Comparison of ENCODE assay signal across 8 cellular contexts in the genomic region with DNA sequence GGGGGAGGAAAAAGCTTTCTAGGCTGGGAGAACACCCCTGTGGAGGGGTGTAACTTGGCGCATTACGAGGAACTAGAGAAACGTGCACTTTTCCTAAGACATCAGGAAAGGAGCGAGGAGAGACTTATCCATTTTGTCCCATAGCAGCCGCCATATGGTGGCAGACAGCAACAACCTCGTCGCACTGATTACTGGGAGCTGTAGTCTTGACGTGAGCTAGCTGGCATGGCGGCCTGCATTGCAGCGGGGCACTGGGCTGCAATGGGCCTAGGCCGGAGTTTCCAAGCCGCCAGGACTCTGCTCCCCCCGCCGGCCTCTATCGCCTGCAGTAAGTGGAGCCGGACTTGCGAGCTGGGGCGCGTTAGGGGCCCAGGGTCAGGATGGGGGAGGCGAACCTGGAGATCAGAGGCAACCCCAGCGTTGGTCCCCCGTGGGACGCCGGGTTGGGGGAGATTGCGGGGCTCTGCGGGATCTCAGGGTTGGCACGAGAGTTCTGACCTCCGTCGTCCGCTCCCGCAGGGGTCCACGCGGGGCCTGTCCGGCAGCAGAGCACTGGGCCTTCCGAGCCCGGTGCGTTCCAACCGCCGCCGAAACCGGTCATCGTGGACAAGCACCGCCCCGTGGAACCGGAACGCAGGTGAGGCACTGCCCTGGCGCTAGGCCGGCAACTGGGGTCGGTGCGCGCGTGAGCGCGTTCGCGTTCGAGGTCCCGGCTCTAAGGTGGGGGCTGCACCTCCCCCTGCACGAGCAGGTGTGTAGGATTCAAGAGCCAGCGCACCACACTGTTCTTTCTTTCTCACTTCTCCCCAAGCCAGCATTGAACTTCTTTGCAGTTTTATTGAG. TPM values are rescaled to one million over a fixed set of nuclear protein-coding genes. Genes with fewer than 3 reads are reported as not detected.
DNase-seq lines count a peak whose midpoint lies in the region; TF ChIP-seq lines count a peak whose summit lies in the region.

TSS of gene MRPL19 (plus strand) at position 201 of the 843 bp plus-strand sequence. CDS start at position 226, 25 bp downstream.

- H3K27ac Mint-ChIP-seq in nephron progenitor cell: peak within 1 kb of the TSS; percentile 91
- peak within 1 kb of the TSS; percentile 88 for H3K27ac Mint-ChIP-seq in stimulated activated naive CD8-positive, alpha-beta T cell treated with anti-CD3 and anti-CD28 coated beads, Interleukin-15, Interleukin-2, amounts not matched to agents 100 ng/mL and 50 ng/mL, for 24 hours

- H3K4me3 ChIP-seq in H7 (ENCODE audit: insufficient read depth, low read depth, low read length) (peak within 1 kb of the TSS; percentile 84), Loucy (ENCODE audit: low read length, poor library complexity, severe bottlenecking) (peak within 1 kb of the TSS; percentile 88)

- H2AFZ ChIP-seq in Loucy (ENCODE audit: low read length): peak within 1 kb of the TSS; percentile 99

- H3K4me1 ChIP-seq in ES-I3 (ENCODE audit: insufficient read depth, low read length) (no peaks in the 10 kb centered on the region), Loucy (ENCODE audit: insufficient read depth, low read length, poor library complexity, severe bottlenecking) (peaks cover 22% of the 10 kb centered on the region)

- H3K9me3 ChIP-seq in ES-I3 (ENCODE audit: control insufficient read depth, insufficient read depth, low read length): no peaks in the 10 kb centered on the region
- H3K9me3 ChIP-seq in Loucy (ENCODE audit: insufficient read depth, low read depth, low read length): no peaks in the 10 kb centered on the region

- TF ChIP-seq CTCF in Loucy (conservative IDR thresholded peaks at IDR 0.05; ENCODE audit: low read length) (no peak), nephron progenitor cell (IDR thresholded peaks at IDR 0.05) (no peak)

- H3F3A ChIP-seq in Loucy (ENCODE audit: low read depth): no peaks in the 10 kb centered on the region

- H3K9me3 Mint-ChIP-seq in nephron progenitor cell: peaks cover 4% of the 10 kb centered on the region
- H3K9me3 Mint-ChIP-seq in stimulated activated naive CD8-positive, alpha-beta T cell treated with anti-CD3 and anti-CD28 coated beads, Interleukin-15, Interleukin-2, amounts not matched to agents 100 ng/mL and 50 ng/mL, for 24 hours: no peaks in the 10 kb centered on the region

- no peaks in the 10 kb centered on the region for H3K27me3 Mint-ChIP-seq in nephron progenitor cell (ENCODE audit: low read depth, poor library complexity)
- no peaks in the 10 kb centered on the region for H3K27me3 Mint-ChIP-seq in stimulated activated naive CD8-positive, alpha-beta T cell treated with anti-CD3 and anti-CD28 coated beads, Interleukin-15, Interleukin-2, amounts not matched to agents 100 ng/mL and 50 ng/mL, for 24 hours

- H3K9ac ChIP-seq in ES-I3 (ENCODE audit: low read depth, low read length) (peak within 1 kb of the TSS; percentile 86), Loucy (ENCODE audit: low read depth, low read length, poor library complexity, severe bottlenecking) (peak within 1 kb of the TSS; percentile 94)

- H3K4me3 Mint-ChIP-seq in nephron progenitor cell: peak within 1 kb of the TSS; percentile 93
- H3K4me3 Mint-ChIP-seq in stimulated activated naive CD8-positive, alpha-beta T cell treated with anti-CD3 and anti-CD28 coated beads, Interleukin-15, Interleukin-2, amounts not matched to agents 100 ng/mL and 50 ng/mL, for 24 hours: peak within 1 kb of the TSS; percentile 93

- peaks cover 10% of the 10 kb centered on the region for H3K4me1 Mint-ChIP-seq in nephron progenitor cell
- H3K4me1 Mint-ChIP-seq in stimulated activated naive CD8-positive, alpha-beta T cell treated with anti-CD3 and anti-CD28 coated beads, Interleukin-15, Interleukin-2, amounts not matched to agents 100 ng/mL and 50 ng/mL, for 24 hours (ENCODE audit: low read depth): peaks cover 39% of the 10 kb centered on the region

- H3K27me3 ChIP-seq in H7 (ENCODE audit: control insufficient read depth, insufficient read depth, low read length) (no peaks in the 10 kb centered on the region), Loucy (ENCODE audit: insufficient read depth, low read length, poor library complexity, severe bottlenecking) (no peaks in the 10 kb centered on the region)

- peaks cover 19% of the 10 kb centered on the region for H4K20me1 ChIP-seq in Loucy (ENCODE audit: insufficient read depth, low read length, poor library complexity, severe bottlenecking)

- peaks cover 4% of the 10 kb centered on the region; the same call in 1 of the 2 replicates for H3K36me3 ChIP-seq in ES-I3 (ENCODE audit: insufficient read depth, low read length)
- peaks cover 8% of the 10 kb centered on the region for H3K36me3 ChIP-seq in H7 (replicated peaks; ENCODE audit: control insufficient read depth, insufficient read depth, low read length)
- H3K36me3 ChIP-seq in Loucy (ENCODE audit: insufficient read depth, low read length): peaks cover 7% of the 10 kb centered on the region; the same call in 1 of the 2 replicates

- peak within 1 kb of the TSS; percentile 100 for H3K4me2 ChIP-seq in Loucy (ENCODE audit: low read depth, low read length, poor library complexity, severe bottlenecking)

- peaks cover 49% of the 10 kb centered on the region for H3K36me3 Mint-ChIP-seq in nephron progenitor cell (ENCODE audit: low read depth)
- H3K36me3 Mint-ChIP-seq in stimulated activated naive CD8-positive, alpha-beta T cell treated with anti-CD3 and anti-CD28 coated beads, Interleukin-15, Interleukin-2, amounts not matched to agents 100 ng/mL and 50 ng/mL, for 24 hours (ENCODE audit: low read depth): peaks cover 37% of the 10 kb centered on the region

- peak; percentile 79 for DNase-seq in H7
- peak; percentile 70 for DNase-seq in SHP77 treated with DMSO at 0.1 percent for 48 hours (lab: John Stamatoyannopoulos, UW)
- DNase-seq in activated effector memory CD4-positive, alpha-beta T cell treated with Interleukin-2 at 50 U/mL for 16 hours: peak; percentile 60
- DNase-seq in fibroblast of the conjunctiva (ENCODE audit: low read depth): peak; percentile 82
- DNase-seq in nephron progenitor cell: peak; percentile 72

- H3K79me2 ChIP-seq in Loucy (ENCODE audit: insufficient read depth, low read length): peaks cover 43% of the 10 kb centered on the region

- H3K9me2 ChIP-seq in Loucy (replicated peaks; ENCODE audit: low read depth, low read length): no peaks in the 10 kb centered on the region

RNA-seq across cellular contexts. Expression of gene MRPL19, which starts in this region (rescaled TPM):
- total RNA-seq in H7 (2014; rRNA removed; shearing (Covaris generic)): 70.3 and 72.2 TPM in 2 replicates

Comparison
In these comparisons a context has a peak if more than half of its experiments do, and no peak if none do; other contexts are left out.
1. Peak in every context shown above with its lines: DNase-seq and H3K4me3 ChIP-seq.